In genomic region chr7:20798694-20799121, GRCh38 we compare ENCODE assay signal across 1 cellular context.
TF ChIP-seq lines count a peak whose summit lies in the region.

No MANE protein-coding gene starts in this region.

TF ChIP-seq in HepG2, 621 proteins besides CTCF, POLR2A, EP300 and RAD21 (continued from another document):
- no peak for TF ChIP-seq ZSCAN22 (CRISPR knock-in tag; IDR thresholded peaks at IDR 0.05)
- TF ChIP-seq ZNF761 (CRISPR knock-in tag; conservative IDR thresholded peaks at IDR 0.05) = no peak
- TF ChIP-seq ATF7-NPFF (CRISPR knock-in tag; IDR thresholded peaks at IDR 0.05; ENCODE audit: low read depth) = no peak
- no peak for TF ChIP-seq HDAC6 (IDR thresholded peaks at IDR 0.05; ENCODE audit: low read depth, low read length)
- TF ChIP-seq ZBTB20 (CRISPR knock-in tag; IDR thresholded peaks at IDR 0.05; ENCODE audit: borderline replicate concordance, low read depth) = no peak
- TF ChIP-seq SIN3B (IDR thresholded peaks at IDR 0.05; ENCODE audit: low read length) = no peak
